23 cellular contexts compared by ENCODE assay signal in the genomic region with DNA sequence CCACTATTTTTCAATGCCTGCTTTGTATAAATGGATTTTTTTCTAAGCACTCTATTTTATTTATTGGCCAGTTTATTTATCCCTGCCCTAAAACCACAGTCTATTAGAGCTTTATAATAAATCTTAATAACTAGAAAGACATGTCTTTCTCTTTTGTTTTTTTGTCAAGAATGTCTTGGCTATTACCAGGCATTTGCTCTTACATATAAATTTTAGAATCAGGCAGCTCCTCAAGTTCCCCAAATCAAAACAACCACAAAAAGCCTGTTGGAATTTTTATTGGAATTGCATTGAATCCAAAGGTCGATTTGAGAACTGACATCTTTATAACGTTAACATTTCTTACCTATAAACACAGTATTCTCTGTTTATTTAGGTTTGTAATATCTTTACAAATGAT.
DNase-seq lines count a peak whose midpoint lies in the region; ATAC-seq, FAIRE-seq and TF ChIP-seq lines count a peak whose summit lies in the region.
"Had no signal": no experiment of that assay in that cellular context is flagged by ENCODE, and none has a peak within 500 bp of the region (broad histone marks: within the 10 kb centered on the region; RNA-seq: fewer than 3 reads in every experiment).

No MANE protein-coding gene starts in this region.

- H3K9me3 ChIP-seq in SK-N-SH: no peaks in the 10 kb centered on the region
- no peaks in the 10 kb centered on the region for H3K9me3 ChIP-seq in PC-3 (ENCODE audit: low read length)
- H3K9me3 ChIP-seq: SJCRH30 had no signal

- H3K27ac ChIP-seq in SK-N-SH (ENCODE audit: low read depth in 2 of 2, low read length in 1 of 2) (no peak overlapping the region), PC-3 (ENCODE audit: low read length) (no peak overlapping the region)
- H3K27ac ChIP-seq: 22Rv1, SJCRH30 had no signal

- no peak for FAIRE-seq in GM12891 (lab: Jason Lieb, UNC)
- FAIRE-seq: RCC 7860 had no signal

- POLR2A ChIA-PET in SK-N-SH (lab: Yijun Ruan, JAX) (no interaction called here), PC-3 (lab: Charles Lee; ENCODE audit: unreplicated experiment) (no interaction called here)

- in situ Hi-C loops in GM13976 (cut with MboI; ENCODE audit: low sequenced_read_pairs, unreplicated experiment): no loop called here

- 9% methylated on average over 2 of the region's 2 CpGs for WGBS in SK-N-SH (ENCODE audit: low lambda C conversion rate)

- H3K36me3 ChIP-seq in SK-N-SH (replicated peaks in 1 of 2; ENCODE audit: control insufficient read depth in 1 of 2, insufficient read depth in 2 of 2, low read length in 1 of 2) (no peaks in the 10 kb centered on the region), PC-3 (ENCODE audit: low read depth, low read length) (no peaks in the 10 kb centered on the region)
- H3K36me3 ChIP-seq: SJCRH30 had no signal

- no peak overlapping the region for H3K9ac ChIP-seq in SK-N-SH
- no peak overlapping the region for H3K9ac ChIP-seq in PC-3 (ENCODE audit: low read length)

- TF ChIP-seq CTCF in SK-N-SH (IDR thresholded peaks at IDR 0.05) (no peak), PC-3 (conservative IDR thresholded peaks at IDR 0.05; ENCODE audit: low read depth, low read length) (no peak), GM13976 (IDR thresholded peaks at IDR 0.05; ENCODE audit: borderline replicate concordance, control extremely low read depth, extremely low read depth, insufficient read depth, missing control alignments) (no peak)

- intact Hi-C loops in PC-3 (cut with micrococcal nuclease): no loop called here
- intact Hi-C loops in left colon (cut with DNase I, micrococcal nuclease): no loop called here

- TF ChIP-seq RAD21 in SK-N-SH (IDR thresholded peaks at IDR 0.05; ENCODE audit: low read length): no peak

- TF ChIP-seq POLR2A in GM12891 (IDR thresholded peaks at IDR 0.05; ENCODE audit: low read depth, low read length): no peak

- H3K4me2 ChIP-seq in SK-N-SH (no peak overlapping the region), PC-3 (ENCODE audit: low read length) (no peak overlapping the region)

- CTCF ChIA-PET in SK-N-SH (lab: Yijun Ruan, JAX) (interaction anchor here (3.2 kb wide), 1 partner anchor 12 kb away, joined by 14 read pairs; no protein-coding TSS in a partner anchor), PC-3 (lab: Charles Lee) (no interaction called here)

- H3F3A ChIP-seq in SK-N-SH (replicated peaks; ENCODE audit: insufficient read depth): no peaks in the 10 kb centered on the region
- H3F3A ChIP-seq in PC-3 (ENCODE audit: low read length, unreplicated experiment): no peaks in the 10 kb centered on the region

- H3K27me3 ChIP-seq in SK-N-SH (ENCODE audit: insufficient read depth) (no peaks in the 10 kb centered on the region), PC-3 (ENCODE audit: low read length) (peaks cover 17% of the 10 kb centered on the region; the same call in 1 of the 2 replicates)
- H3K27me3 ChIP-seq: SJCRH30 had no signal

- H3K4me1 ChIP-seq in SK-N-SH (ENCODE audit: control insufficient read depth in 1 of 2, insufficient read depth in 2 of 2, low read depth in 1 of 2, low read length in 1 of 2): no peaks in the 10 kb centered on the region
- H3K4me1 ChIP-seq in PC-3 (ENCODE audit: insufficient read depth, low read length): peaks cover 16% of the 10 kb centered on the region
- H3K4me1 ChIP-seq: SJCRH30 had no signal

- ATAC-seq in SK-N-SH treated with all-trans-retinoic acid at 6 μM for 48 hours (no peak), PC-3 (peak; percentile 37), left colon (peak; percentile 18), GM19324 (IDR thresholded peaks at IDR 0.05; ENCODE audit: low FRiP score, unreplicated experiment) (no peak)
- ATAC-seq: CD8-positive, alpha-beta T cell had no signal

- BruUV-seq in PC-3 (replicated peaks; lab: Mats Ljungman, UMichigan): no TSS peak

- H3K79me2 ChIP-seq in SK-N-SH (ENCODE audit: insufficient read depth): no peaks in the 10 kb centered on the region
- H3K79me2 ChIP-seq in PC-3 (ENCODE audit: low read length): no peaks in the 10 kb centered on the region

- H2AFZ ChIP-seq in SK-N-SH (ENCODE audit: low read depth) (no peak overlapping the region), PC-3 (ENCODE audit: low read length) (no peak overlapping the region)

- no peak overlapping the region for H3K4me3 ChIP-seq in SK-N-SH (ENCODE audit: low read depth in 2 of 2, low read length in 1 of 2)
- no peak overlapping the region for H3K4me3 ChIP-seq in PC-3 (ENCODE audit: low read length)
- H3K4me3 ChIP-seq: SJCRH30 had no signal

- DNase-seq in SK-N-SH: no peak
- peak; percentile 75 for DNase-seq in PC-3
- no peak for DNase-seq in left colon
- DNase-seq in NCI-H1092 treated with DMSO at 0.1 percent for 48 hours (lab: John Stamatoyannopoulos, UW): no peak
- DNase-seq in GM13976 (ENCODE audit: low spot score): no peak
- no peak for DNase-seq in GM12891 (ENCODE audit: insufficient read length, low spot score)
- DNase-seq: ACHN; C1 segment of cervical spinal cord; Calu3; CD8-positive, alpha-beta T cell; DMS153; GDM1; H7; Kasumi-1; NCI-H2081; NCI-H2171; NCI-H345; NCI-H524; SJCRH30 had no signal

- no peak for TF ChIP-seq EP300 in SK-N-SH (IDR thresholded peaks at IDR 0.05; ENCODE audit: borderline replicate concordance in 1 of 2, low read depth in 1 of 2, low read length in 1 of 2)

- H4K20me1 ChIP-seq in SK-N-SH (ENCODE audit: insufficient read depth) (no peaks in the 10 kb centered on the region), PC-3 (ENCODE audit: low read length) (no peaks in the 10 kb centered on the region)

- H3K9me2 ChIP-seq in SK-N-SH (no peaks in the 10 kb centered on the region), PC-3 (replicated peaks; ENCODE audit: low read length) (no peaks in the 10 kb centered on the region)

TF ChIP-seq in SK-N-SH, 30 proteins besides CTCF, POLR2A, EP300 and RAD21:
- TF ChIP-seq YY1 (IDR thresholded peaks at IDR 0.05; ENCODE audit: low read depth): no peak
- no peak for TF ChIP-seq USF1 (IDR thresholded peaks at IDR 0.05; ENCODE audit: borderline replicate concordance, low read depth)
- no peak for TF ChIP-seq RCOR1 (IDR thresholded peaks at IDR 0.05; ENCODE audit: low read length)
- no peak for TF ChIP-seq MXI1 (IDR thresholded peaks at IDR 0.05; ENCODE audit: low read depth, low read length)
- TF ChIP-seq, protein P1, sequence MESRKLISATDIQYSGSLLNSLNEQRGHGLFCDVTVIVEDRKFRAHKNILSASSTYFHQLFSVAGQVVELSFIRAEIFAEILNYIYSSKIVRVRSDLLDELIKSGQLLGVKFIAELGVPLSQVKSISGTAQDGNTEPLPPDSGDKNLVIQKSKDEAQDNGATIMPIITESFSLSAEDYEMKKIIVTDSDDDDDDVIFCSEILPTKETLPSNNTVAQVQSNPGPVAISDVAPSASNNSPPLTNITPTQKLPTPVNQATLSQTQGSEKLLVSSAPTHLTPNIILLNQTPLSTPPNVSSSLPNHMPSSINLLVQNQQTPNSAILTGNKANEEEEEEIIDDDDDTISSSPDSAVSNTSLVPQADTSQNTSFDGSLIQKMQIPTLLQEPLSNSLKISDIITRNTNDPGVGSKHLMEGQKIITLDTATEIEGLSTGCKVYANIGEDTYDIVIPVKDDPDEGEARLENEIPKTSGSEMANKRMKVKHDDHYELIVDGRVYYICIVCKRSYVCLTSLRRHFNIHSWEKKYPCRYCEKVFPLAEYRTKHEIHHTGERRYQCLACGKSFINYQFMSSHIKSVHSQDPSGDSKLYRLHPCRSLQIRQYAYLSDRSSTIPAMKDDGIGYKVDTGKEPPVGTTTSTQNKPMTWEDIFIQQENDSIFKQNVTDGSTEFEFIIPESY (IDR thresholded peaks at IDR 0.05; ENCODE audit: borderline replicate concordance, low read depth): no peak
- no peak for TF ChIP-seq SMC3 (IDR thresholded peaks at IDR 0.05; ENCODE audit: low read depth, low read length)
TF ChIP-seq in SK-N-SH: peak in this region for 0.

TF ChIP-seq in GM12891, 5 proteins besides CTCF, POLR2A, EP300 and RAD21:
- no peak for TF ChIP-seq POU2F2 (IDR thresholded peaks at IDR 0.05; ENCODE audit: low read depth, low read length)
- TF ChIP-seq POLR2AphosphoS5 (IDR thresholded peaks at IDR 0.05; ENCODE audit: low read depth, low read length): no peak
- no peak for TF ChIP-seq PAX5 (IDR thresholded peaks at IDR 0.05; ENCODE audit: insufficient read depth, low read length, severe bottlenecking)
- TF ChIP-seq SPI1 (IDR thresholded peaks at IDR 0.05; ENCODE audit: low read depth, low read length): no peak
- TF ChIP-seq TAF1 (IDR thresholded peaks at IDR 0.05; ENCODE audit: low read depth, low read length): no peak

Comparison
In these comparisons a context has a peak if more than half of its experiments do, and no peak if none do; other contexts are left out.
1. ATAC-seq: peak in PC-3 (single experiment) and left colon (single experiment); none in SK-N-SH treated with all-trans-retinoic acid at 6 μM for 48 hours (single experiment) and GM19324 (single experiment).